ENCODE assay signal across 27 cellular contexts in the genomic region with DNA sequence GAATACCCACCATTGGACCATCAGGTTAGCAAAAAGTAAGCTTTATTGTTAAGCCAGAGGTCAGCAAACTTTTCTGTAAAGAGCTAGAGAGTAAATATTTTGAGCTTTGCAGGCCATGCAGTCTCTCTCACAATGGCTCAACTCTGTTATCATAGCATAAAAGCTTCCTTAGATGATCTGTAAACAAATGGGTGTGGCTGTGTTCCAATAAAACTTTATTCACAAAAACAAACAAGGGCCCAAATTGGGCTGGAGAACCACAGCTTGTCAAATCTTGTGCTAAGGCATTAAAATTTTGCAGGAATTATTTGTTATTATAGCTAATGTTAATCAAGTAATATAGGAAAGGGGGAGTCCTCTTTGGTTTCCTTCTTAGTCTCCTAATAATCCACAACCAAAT.
"Had no signal": no experiment of that assay in that cellular context is flagged by ENCODE, and none has a peak within 500 bp of the region (broad histone marks: within the 10 kb centered on the region; RNA-seq: fewer than 3 reads in every experiment).

No MANE protein-coding gene starts in this region.

- DNase-seq: colonic mucosa; cortex of kidney; dermis blood vessel endothelial cell; dorsolateral prefrontal cortex; effector CD4-positive, alpha-beta T cell; effector CD8-positive, alpha-beta T cell; effector memory CD4-positive, alpha-beta T cell; effector memory CD8-positive, alpha-beta T cell; endodermal cell; esophagus squamous epithelium; foreskin fibroblast; foreskin keratinocyte; foreskin melanocyte; gastrocnemius medialis; glutamatergic neuron; head of caudate nucleus; heart left ventricle; heart right ventricle had no signal

- H3K4me3 ChIP-seq: colonic mucosa, coronary artery, dorsolateral prefrontal cortex, esophagus muscularis mucosa, esophagus squamous epithelium, gastrocnemius medialis, gastroesophageal sphincter, heart left ventricle, heart right ventricle had no signal

- H3K9me3 ChIP-seq: colonic mucosa, esophagus muscularis mucosa, esophagus squamous epithelium, gastrocnemius medialis, gastroesophageal sphincter, heart left ventricle, heart right ventricle had no signal

- H3K36me3 ChIP-seq: colonic mucosa, esophagus muscularis mucosa, esophagus squamous epithelium, gastrocnemius medialis, gastroesophageal sphincter, heart left ventricle, heart right ventricle had no signal

- H3K27me3 ChIP-seq: colonic mucosa, dorsolateral prefrontal cortex, esophagus muscularis mucosa, esophagus squamous epithelium, foreskin keratinocyte, gastrocnemius medialis, gastroesophageal sphincter, heart left ventricle had no signal

- H3K4me1 ChIP-seq: colonic mucosa, esophagus squamous epithelium, foreskin keratinocyte, gastrocnemius medialis, heart left ventricle, heart right ventricle had no signal

- H3K27ac ChIP-seq: colonic mucosa, coronary artery, epithelial cell of prostate, esophagus muscularis mucosa, esophagus squamous epithelium, foreskin keratinocyte, gastrocnemius medialis, gastroesophageal sphincter, heart left ventricle, heart right ventricle had no signal

- FAIRE-seq: colon, endometrium, endothelial cell of umbilical vein, frontal cortex had no signal

- ATAC-seq: effector memory CD8-positive, alpha-beta T cell; esophagus mucosa; foreskin keratinocyte; gastrocnemius medialis; gastroesophageal sphincter; heart left ventricle; heart right ventricle had no signal
